ENCODE assay signal across 2 cellular contexts in the genomic region with DNA sequence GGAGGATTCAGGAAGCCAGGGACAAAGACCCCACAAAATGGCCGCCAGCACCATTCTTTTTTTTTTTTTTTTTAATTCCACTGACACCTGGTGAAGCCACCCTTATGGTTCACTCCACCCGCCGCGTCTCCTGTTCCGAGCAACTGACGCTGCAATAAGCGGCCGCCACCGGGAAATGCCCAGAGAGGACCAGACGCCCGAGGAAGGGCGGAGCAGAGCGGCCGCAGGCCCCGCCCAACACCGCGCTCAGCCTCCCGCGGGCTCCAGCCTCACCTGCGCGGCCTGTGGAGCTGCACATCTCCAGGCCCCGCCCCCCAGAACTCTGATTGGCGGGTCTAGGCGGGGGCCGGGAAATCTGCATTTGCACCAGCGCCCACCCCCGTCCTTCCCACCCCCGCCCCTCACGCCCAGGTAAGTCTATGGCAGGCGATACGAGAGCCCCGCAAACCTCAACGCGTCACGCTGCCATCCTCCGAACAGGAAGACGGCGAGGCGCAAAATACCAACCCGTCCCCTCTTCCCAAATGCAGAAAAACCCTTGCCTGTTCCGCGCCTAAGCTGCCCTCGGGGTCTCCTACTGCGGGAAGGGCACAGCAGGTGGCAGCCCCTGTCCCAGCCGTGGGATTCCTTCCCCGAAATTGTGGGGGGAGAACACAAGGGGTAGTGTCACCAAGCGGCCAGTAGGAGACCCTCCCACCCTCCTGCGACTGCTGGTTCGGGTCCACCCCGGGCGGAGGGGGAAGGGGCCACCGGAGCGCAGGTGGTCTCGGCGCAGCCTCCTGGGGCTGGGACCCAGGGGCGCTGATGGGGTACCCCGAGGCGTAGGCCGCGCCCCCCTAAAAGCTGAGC.
TF ChIP-seq lines count a peak whose summit lies in the region.

No MANE protein-coding gene starts in this region.

TF ChIP-seq in IMR-90, 13 proteins besides CTCF, POLR2A, EP300 and RAD21:
- TF ChIP-seq CEBPB (IDR thresholded peaks at IDR 0.05; ENCODE audit: low read depth, low read length) (no peak), RCOR1 (IDR thresholded peaks at IDR 0.05; ENCODE audit: insufficient replicate concordance, low read length) (no peak), RFX5 (IDR thresholded peaks at IDR 0.05; ENCODE audit: low read depth, low read length) (no peak)
- TF ChIP-seq, protein P1, sequence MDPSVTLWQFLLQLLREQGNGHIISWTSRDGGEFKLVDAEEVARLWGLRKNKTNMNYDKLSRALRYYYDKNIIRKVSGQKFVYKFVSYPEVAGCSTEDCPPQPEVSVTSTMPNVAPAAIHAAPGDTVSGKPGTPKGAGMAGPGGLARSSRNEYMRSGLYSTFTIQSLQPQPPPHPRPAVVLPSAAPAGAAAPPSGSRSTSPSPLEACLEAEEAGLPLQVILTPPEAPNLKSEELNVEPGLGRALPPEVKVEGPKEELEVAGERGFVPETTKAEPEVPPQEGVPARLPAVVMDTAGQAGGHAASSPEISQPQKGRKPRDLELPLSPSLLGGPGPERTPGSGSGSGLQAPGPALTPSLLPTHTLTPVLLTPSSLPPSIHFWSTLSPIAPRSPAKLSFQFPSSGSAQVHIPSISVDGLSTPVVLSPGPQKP (IDR thresholded peaks at IDR 0.05; ENCODE audit: borderline replicate concordance, low read depth, low read length) = no peak
TF ChIP-seq in IMR-90: peak in this region for 0.

TF ChIP-seq in GM12878, 131 proteins besides CTCF, POLR2A, EP300 and RAD21:
- TF ChIP-seq SUZ12 (IDR thresholded peaks at IDR 0.05; ENCODE audit: unreplicated experiment) (peak; percentile 69), ZNF384 (IDR thresholded peaks at IDR 0.05; ENCODE audit: borderline replicate concordance, low read depth, low read length) (no peak), RB1 (IDR thresholded peaks at IDR 0.05; ENCODE audit: borderline replicate concordance) (no peak), LARP7 (IDR thresholded peaks at IDR 0.05) (no peak), MLLT1 (IDR thresholded peaks at IDR 0.05) (no peak), ZBED1 (IDR thresholded peaks at IDR 0.05; ENCODE audit: borderline replicate concordance) (no peak), YY1 (IDR thresholded peaks at IDR 0.05; ENCODE audit: low read depth, low read length) (peak; percentile 61; the same call in 1 of the 2 replicates), ETV6 (conservative IDR thresholded peaks at IDR 0.05 in 1 of 2, IDR thresholded peaks at IDR 0.05 in 1 of 2; ENCODE audit: borderline replicate concordance in 1 of 2, low read depth in 1 of 2) (0 out of 4 replicates have a peak, but pooled peaks of 1 of the 2 experiments have one; percentile 54), ASH2L (IDR thresholded peaks at IDR 0.05; ENCODE audit: borderline replicate concordance, low read depth) (no peak), ZNF622 (IDR thresholded peaks at IDR 0.05) (no peak), EGR1 (IDR thresholded peaks at IDR 0.05; ENCODE audit: borderline replicate concordance in 1 of 2, low read depth in 2 of 2, low read length in 2 of 2) (no peak), CBX3 (IDR thresholded peaks at IDR 0.05; ENCODE audit: borderline replicate concordance, low read depth) (no peak), DPF2 (IDR thresholded peaks at IDR 0.05) (no peak), ZNF207 (IDR thresholded peaks at IDR 0.05; ENCODE audit: borderline replicate concordance) (no peak), E4F1 (IDR thresholded peaks at IDR 0.05; ENCODE audit: borderline replicate concordance, partially characterized antibody) (no peak), TCF7 (IDR thresholded peaks at IDR 0.05; ENCODE audit: borderline replicate concordance) (no peak), HDAC2 (IDR thresholded peaks at IDR 0.05) (no peak), CBFB (IDR thresholded peaks at IDR 0.05; ENCODE audit: low read depth) (no peak), CHD2 (IDR thresholded peaks at IDR 0.05; ENCODE audit: borderline replicate concordance, low read depth, low read length) (no peak), NRF1 (conservative IDR thresholded peaks at IDR 0.05; ENCODE audit: low read depth, low read length) (no peak), HDAC6 (IDR thresholded peaks at IDR 0.05; ENCODE audit: unreplicated experiment) (no peak), HCFC1 (IDR thresholded peaks at IDR 0.05; ENCODE audit: low read length) (no peak)
- TF ChIP-seq, protein P2, sequence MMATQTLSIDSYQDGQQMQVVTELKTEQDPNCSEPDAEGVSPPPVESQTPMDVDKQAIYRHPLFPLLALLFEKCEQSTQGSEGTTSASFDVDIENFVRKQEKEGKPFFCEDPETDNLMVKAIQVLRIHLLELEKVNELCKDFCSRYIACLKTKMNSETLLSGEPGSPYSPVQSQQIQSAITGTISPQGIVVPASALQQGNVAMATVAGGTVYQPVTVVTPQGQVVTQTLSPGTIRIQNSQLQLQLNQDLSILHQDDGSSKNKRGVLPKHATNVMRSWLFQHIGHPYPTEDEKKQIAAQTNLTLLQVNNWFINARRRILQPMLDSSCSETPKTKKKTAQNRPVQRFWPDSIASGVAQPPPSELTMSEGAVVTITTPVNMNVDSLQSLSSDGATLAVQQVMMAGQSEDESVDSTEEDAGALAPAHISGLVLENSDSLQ (IDR thresholded peaks at IDR 0.05) = no peak
- TF ChIP-seq, protein P3, sequence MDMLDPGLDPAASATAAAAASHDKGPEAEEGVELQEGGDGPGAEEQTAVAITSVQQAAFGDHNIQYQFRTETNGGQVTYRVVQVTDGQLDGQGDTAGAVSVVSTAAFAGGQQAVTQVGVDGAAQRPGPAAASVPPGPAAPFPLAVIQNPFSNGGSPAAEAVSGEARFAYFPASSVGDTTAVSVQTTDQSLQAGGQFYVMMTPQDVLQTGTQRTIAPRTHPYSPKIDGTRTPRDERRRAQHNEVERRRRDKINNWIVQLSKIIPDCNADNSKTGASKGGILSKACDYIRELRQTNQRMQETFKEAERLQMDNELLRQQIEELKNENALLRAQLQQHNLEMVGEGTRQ (IDR thresholded peaks at IDR 0.05; ENCODE audit: borderline replicate concordance, low read depth, low read length) = no peak
